In genomic region chr2:3598197-3598910, GRCh38 we compare ENCODE assay signal across 19 cellular contexts. TPM values are rescaled to one million over a fixed set of nuclear protein-coding genes. Genes with fewer than 3 reads are reported as not detected.
DNase-seq lines count a peak whose midpoint lies in the region; ATAC-seq, FAIRE-seq and TF ChIP-seq lines count a peak whose summit lies in the region.
"Had no signal": no experiment of that assay in that cellular context is flagged by ENCODE, and none has a peak within 500 bp of the region (broad histone marks: within the 10 kb centered on the region; RNA-seq: fewer than 3 reads in every experiment).

No MANE protein-coding gene starts in this region.

- DNase-seq in activated CD8-positive, alpha-beta memory T cell treated with anti-CD3 and anti-CD28 coated beads for 24 hours = peak; percentile 49
- DNase-seq in activated CD8-positive, alpha-beta memory T cell treated with anti-CD3 and anti-CD28 coated beads, Interleukin-2, amount 50 U/mL, for 4 hours = no peak
- peak; percentile 28 for DNase-seq in NCI-H69 (lab: John Stamatoyannopoulos, UW)
- no peak for DNase-seq in HepG2 (ENCODE audit: low spot score)
- DNase-seq in NCI-H128 (lab: John Stamatoyannopoulos, UW; ENCODE audit: unreplicated experiment) = no peak
- no peak for DNase-seq in immature natural killer cell
- DNase-seq: Caco-2, GF-D8, HFFc6, NCI-H1417 treated with DMSO at 0.1 percent for 48 hours, NCI-H2029, NCI-H524 treated with DMSO at 0.1 percent for 48 hours, PC-9 had no signal

- 30% methylated on average over 22 of the region's 22 CpGs for WGBS in HepG2 (ENCODE audit: low lambda C conversion rate)

- CTCF ChIA-PET in HepG2 (lab: Yijun Ruan, JAX; ENCODE audit: low intra/inter-chr PET ratio, low total read pairs) = no interaction called here

- peaks cover 29% of the 10 kb centered on the region for H3K4me1 Mint-ChIP-seq in stimulated activated memory B cell treated with anti-CD40 and anti-IgM and Interleukin-4, amounts not matched to agents 10 μg/mL and 1 μg/mL and 100 μg/mL, for 72 hours
- H3K4me1 Mint-ChIP-seq in immature natural killer cell = no peaks in the 10 kb centered on the region

- 0 out of 2 replicates have a peak overlapping the region, but pooled peaks have one; percentile 14 for H3K9ac ChIP-seq in HepG2 (ENCODE audit: insufficient read depth, low read depth, low read length)

- H3K79me2 ChIP-seq in HepG2 (ENCODE audit: insufficient read depth, low read length) = no peaks in the 10 kb centered on the region

- no peaks in the 10 kb centered on the region; a peak in 1 of 5 replicates for H3K27me3 ChIP-seq in HepG2 (ENCODE audit: control insufficient read depth in 1 of 2, insufficient read depth in 2 of 2, low read length in 2 of 2)

- H3K36me3 ChIP-seq in HepG2 (replicated peaks in 1 of 2; ENCODE audit: control insufficient read depth in 1 of 2, insufficient read depth in 2 of 2, low read length in 2 of 2) = no peaks in the 10 kb centered on the region

- FAIRE-seq in HepG2 (lab: Jason Lieb, UNC) = no peak
- FAIRE-seq: H1 had no signal

- TF ChIP-seq CTCF in HepG2 (CRISPR knock-in tag; IDR thresholded peaks at IDR 0.05) = no peak

- no peaks in the 10 kb centered on the region for H4K20me1 ChIP-seq in HepG2 (ENCODE audit: insufficient read depth, low read length)

- peak overlapping the region; percentile 48 for H3K27ac Mint-ChIP-seq in stimulated activated memory B cell treated with anti-CD40 and anti-IgM and Interleukin-4, amounts not matched to agents 10 μg/mL and 1 μg/mL and 100 μg/mL, for 72 hours
- no peak overlapping the region for H3K27ac Mint-ChIP-seq in immature natural killer cell
- H3K27ac Mint-ChIP-seq: HFFc6 had no signal

- intact Hi-C loops in HepG2 (cut with micrococcal nuclease; ENCODE audit: unreplicated experiment) = no loop called here

- in situ Hi-C loops in HepG2 (cut with HindIII; ENCODE audit: extremely low pct_ligation_motif_present, low pct_unique_long_range_greater_than_20kb) = no loop called here

- ATAC-seq in HepG2 (peak; percentile 43), HG03378 (IDR thresholded peaks at IDR 0.05; ENCODE audit: unreplicated experiment) (no peak)
- no peak for ATAC-seq in stimulated activated memory B cell treated with anti-CD40 and anti-IgM and Interleukin-4, amounts not matched to agents 10 μg/mL and 1 μg/mL and 100 μg/mL, for 72 hours

- no peak overlapping the region for H3K4me3 Mint-ChIP-seq in stimulated activated memory B cell treated with anti-CD40 and anti-IgM and Interleukin-4, amounts not matched to agents 10 μg/mL and 1 μg/mL and 100 μg/mL, for 72 hours
- no peak overlapping the region for H3K4me3 Mint-ChIP-seq in immature natural killer cell
- H3K4me3 Mint-ChIP-seq: HFFc6 had no signal

- POLR2A ChIA-PET in HepG2 (lab: Yijun Ruan, JAX) = interaction anchor here (2.0 kb wide), 1 partner anchor 15 kb away, joined by 7 read pairs; no protein-coding TSS in a partner anchor

- H3K4me3 ChIP-seq in HepG2 (replicated peaks in 1 of 3; ENCODE audit: insufficient read depth in 1 of 3, low read depth in 2 of 3, low read length in 3 of 3) = peak overlapping the region; percentile 2 to 53 (median 30); a peak in 4 of 6 replicates
- H3K4me3 ChIP-seq: PC-9, SK-N-MC had no signal

- no peak for TF ChIP-seq POLR2A in HepG2 (IDR thresholded peaks at IDR 0.05; ENCODE audit: insufficient read depth in 1 of 2, low read depth in 2 of 2, low read length in 2 of 2)

- TF ChIP-seq EP300 in HepG2 (IDR thresholded peaks at IDR 0.05; ENCODE audit: low read depth in 2 of 2, low read length in 2 of 2) (no peak), HepG2 (CRISPR knock-in tag; IDR thresholded peaks at IDR 0.05; ENCODE audit: borderline replicate concordance) (no peak)

- peaks cover 47% of the 10 kb centered on the region for H3K4me1 ChIP-seq in HepG2 (ENCODE audit: insufficient read depth, low read length)
- H3K4me1 ChIP-seq: Caco-2 had no signal

- peaks cover 8% of the 10 kb centered on the region for H3K36me3 Mint-ChIP-seq in stimulated activated memory B cell treated with anti-CD40 and anti-IgM and Interleukin-4, amounts not matched to agents 10 μg/mL and 1 μg/mL and 100 μg/mL, for 72 hours
- no peaks in the 10 kb centered on the region for H3K36me3 Mint-ChIP-seq in immature natural killer cell

- H3K9me3 ChIP-seq in HepG2 (ENCODE audit: low read length) = no peaks in the 10 kb centered on the region
- H3K9me3 ChIP-seq: Caco-2 had no signal

- H3K4me2 ChIP-seq in HepG2 (ENCODE audit: low read depth, low read length) = peak overlapping the region; percentile 65
- H3K4me2 ChIP-seq: PC-9 had no signal

- H3K27me3 Mint-ChIP-seq in stimulated activated memory B cell treated with anti-CD40 and anti-IgM and Interleukin-4, amounts not matched to agents 10 μg/mL and 1 μg/mL and 100 μg/mL, for 72 hours = peaks cover 21% of the 10 kb centered on the region
- H3K27me3 Mint-ChIP-seq in immature natural killer cell (ENCODE audit: low read depth in 3 of 3) = peaks cover 0 to 3% (median 2%) of the 10 kb centered on the region in 3 donors

- TF ChIP-seq RAD21 in HepG2 (CRISPR knock-in tag; IDR thresholded peaks at IDR 0.05) = no peak; the same call in 1 of the 2 replicates

- H3K9me3 Mint-ChIP-seq in stimulated activated memory B cell treated with anti-CD40 and anti-IgM and Interleukin-4, amounts not matched to agents 10 μg/mL and 1 μg/mL and 100 μg/mL, for 72 hours = no peaks in the 10 kb centered on the region
- peaks cover 0 to 2% (median 0%) of the 10 kb centered on the region in 6 donors for H3K9me3 Mint-ChIP-seq in immature natural killer cell
- H3K9me3 Mint-ChIP-seq: HFFc6 had no signal

- no peak overlapping the region for H3K27ac ChIP-seq in HepG2 (ENCODE audit: extremely low read length, insufficient read depth, low read length)
- H3K27ac ChIP-seq: PC-9, SK-N-MC had no signal

- BruUV-seq in HepG2 (replicated peaks; lab: Mats Ljungman, UMichigan) = no TSS peak

- peak overlapping the region; percentile 7 for H2AFZ ChIP-seq in HepG2 (ENCODE audit: low read length)
- H2AFZ ChIP-seq: PC-9 had no signal

RNA-seq across cellular contexts. Expression of gene COLEC11, which starts 3.4 kb away (rescaled TPM):
- 2.5 and 3.0 TPM in 2 replicates for total RNA-seq in HepG2 (2016; rRNA removed; fragmentation: Illumina TruSeq; extraction: Trizol)
- 1.2 and 1.9 TPM in 2 replicates for total RNA-seq in HepG2 (2016; cell fraction: cytosol; rRNA removed; fragmentation: Illumina TruSeq; extraction: Trizol; ENCODE audit: low read depth)
- total RNA-seq in HepG2 (2016; cell fraction: insoluble cytoplasmic fraction; rRNA removed; fragmentation: Illumina TruSeq; extraction: Trizol) = 2.5 and 3.0 TPM in 2 replicates
- 2.2 and 2.3 TPM in 2 replicates for total RNA-seq in HepG2 (2016; cell fraction: membrane; rRNA removed; fragmentation: Illumina TruSeq; extraction: Trizol)
- total RNA-seq in HepG2 (2016; cell fraction: nucleus; rRNA removed; fragmentation: Illumina TruSeq; extraction: Trizol) = 2.7 and 3.4 TPM in 2 replicates
- polyA plus RNA-seq in HepG2 (2011; rRNA removed) (1.5 and 2.6 TPM in 2 replicates), immature natural killer cell (not detected)
- 2.8 TPM in 2 replicates for polyA plus RNA-seq in HepG2 (2011; cell fraction: cytosol; rRNA removed)
- polyA plus RNA-seq in HepG2 (2011; cell fraction: nucleus; rRNA removed) = 4.0 and 4.6 TPM in 2 replicates
- polyA plus RNA-seq in HepG2 (2012) = 1.6 and 1.9 TPM in 2 replicates
- polyA plus RNA-seq in HepG2 (2016; cell fraction: cytosol; fragmentation: Illumina TruSeq; extraction: Trizol; ENCODE audit: low read depth) = 0.71 and 0.78 TPM in 2 replicates
- 2.0 and 3.6 TPM in 2 replicates for polyA plus RNA-seq in HepG2 (2016; cell fraction: insoluble cytoplasmic fraction; fragmentation: Illumina TruSeq; extraction: Trizol; ENCODE audit: low read depth)
- 1.5 TPM in 2 replicates for polyA plus RNA-seq in HepG2 (2016; cell fraction: membrane; fragmentation: Illumina TruSeq; extraction: Trizol; ENCODE audit: low read depth)
- 5.0 and 5.6 TPM in 2 replicates for polyA plus RNA-seq in HepG2 (2016; cell fraction: nucleus; fragmentation: Illumina TruSeq; extraction: Trizol; ENCODE audit: insufficient read depth, low read depth)
- polyA minus RNA-seq in HepG2 (2011; rRNA and poly(A)+ RNA removed; ENCODE audit: low replicate concordance) = 1.8 TPM in 1 of 2 replicates, not detected in the other
- 0.69 and 1.3 TPM in 2 replicates for polyA minus RNA-seq in HepG2 (2011; cell fraction: cytosol; rRNA and poly(A)+ RNA removed)
- polyA minus RNA-seq in HepG2 (2011; cell fraction: nucleus; rRNA and poly(A)+ RNA removed) = 2.6 and 2.8 TPM in 2 replicates
- total RNA-seq: Caco-2, HFFc6, LHCN-M2 had no signal

RNA-seq across cellular contexts. Expression of gene RPS7, which starts 23.3 kb away (rescaled TPM):
- total RNA-seq in HepG2 (2016; rRNA removed; fragmentation: Illumina TruSeq; extraction: Trizol) = 3,686 and 4,415 TPM in 2 replicates
- total RNA-seq in HepG2 (2016; cell fraction: cytosol; rRNA removed; fragmentation: Illumina TruSeq; extraction: Trizol; ENCODE audit: low read depth) = 5,456 and 6,100 TPM in 2 replicates
- 3,753 and 4,559 TPM in 2 replicates for total RNA-seq in HepG2 (2016; cell fraction: insoluble cytoplasmic fraction; rRNA removed; fragmentation: Illumina TruSeq; extraction: Trizol)
- 7,013 and 7,026 TPM in 2 replicates for total RNA-seq in HepG2 (2016; cell fraction: membrane; rRNA removed; fragmentation: Illumina TruSeq; extraction: Trizol)
- 1,357 and 1,550 TPM in 2 replicates for total RNA-seq in HepG2 (2016; cell fraction: nucleus; rRNA removed; fragmentation: Illumina TruSeq; extraction: Trizol)
- polyA plus RNA-seq in HepG2 (2011; rRNA removed) (3,283 and 4,040 TPM in 2 replicates), immature natural killer cell (1,000 to 10,000 TPM in 1 of 3 donors, 100 to 1,000 TPM in 2; 479 to 1,432 (median 642) TPM)
- polyA plus RNA-seq in HepG2 (2011; cell fraction: cytosol; rRNA removed) = 3,092 and 3,668 TPM in 2 replicates
- 687 and 772 TPM in 2 replicates for polyA plus RNA-seq in HepG2 (2011; cell fraction: nucleus; rRNA removed)
- 3,723 and 4,459 TPM in 2 replicates for polyA plus RNA-seq in HepG2 (2012)
- polyA plus RNA-seq in HepG2 (2016; cell fraction: cytosol; fragmentation: Illumina TruSeq; extraction: Trizol; ENCODE audit: low read depth) = 5,030 and 5,352 TPM in 2 replicates
- 4,110 and 4,812 TPM in 2 replicates for polyA plus RNA-seq in HepG2 (2016; cell fraction: insoluble cytoplasmic fraction; fragmentation: Illumina TruSeq; extraction: Trizol; ENCODE audit: low read depth)
- polyA plus RNA-seq in HepG2 (2016; cell fraction: membrane; fragmentation: Illumina TruSeq; extraction: Trizol; ENCODE audit: low read depth) = 6,339 and 6,476 TPM in 2 replicates
- 2,377 and 2,486 TPM in 2 replicates for polyA plus RNA-seq in HepG2 (2016; cell fraction: nucleus; fragmentation: Illumina TruSeq; extraction: Trizol; ENCODE audit: insufficient read depth, low read depth)
- 217 and 248 TPM in 2 replicates for polyA minus RNA-seq in HepG2 (2011; rRNA and poly(A)+ RNA removed; ENCODE audit: low replicate concordance)
- 598 and 688 TPM in 2 replicates for polyA minus RNA-seq in HepG2 (2011; cell fraction: cytosol; rRNA and poly(A)+ RNA removed)
- 243 and 285 TPM in 2 replicates for polyA minus RNA-seq in HepG2 (2011; cell fraction: nucleus; rRNA and poly(A)+ RNA removed)

RNA-seq across cellular contexts. Expression of gene RNASEH1, which starts 40.2 kb away (rescaled TPM):
- 57.2 and 57.4 TPM in 2 replicates for total RNA-seq in HepG2 (2016; rRNA removed; fragmentation: Illumina TruSeq; extraction: Trizol)
- 73.8 and 75.1 TPM in 2 replicates for total RNA-seq in HepG2 (2016; cell fraction: cytosol; rRNA removed; fragmentation: Illumina TruSeq; extraction: Trizol; ENCODE audit: low read depth)
- 56.9 and 57.3 TPM in 2 replicates for total RNA-seq in HepG2 (2016; cell fraction: insoluble cytoplasmic fraction; rRNA removed; fragmentation: Illumina TruSeq; extraction: Trizol)
- total RNA-seq in HepG2 (2016; cell fraction: membrane; rRNA removed; fragmentation: Illumina TruSeq; extraction: Trizol) = 90.4 and 92.3 TPM in 2 replicates
- 37.2 and 39.3 TPM in 2 replicates for total RNA-seq in HepG2 (2016; cell fraction: nucleus; rRNA removed; fragmentation: Illumina TruSeq; extraction: Trizol)
- polyA plus RNA-seq in HepG2 (2011; rRNA removed) (12.7 and 14.5 TPM in 2 replicates), immature natural killer cell (10 to 100 TPM; 26.6 to 43.2 (median 41.6) TPM)
- 12.8 and 14.0 TPM in 2 replicates for polyA plus RNA-seq in HepG2 (2011; cell fraction: cytosol; rRNA removed)
- 10.4 and 11.6 TPM in 2 replicates for polyA plus RNA-seq in HepG2 (2011; cell fraction: nucleus; rRNA removed)
- 21.0 and 21.2 TPM in 2 replicates for polyA plus RNA-seq in HepG2 (2012)
- 75.3 and 82.0 TPM in 2 replicates for polyA plus RNA-seq in HepG2 (2016; cell fraction: cytosol; fragmentation: Illumina TruSeq; extraction: Trizol; ENCODE audit: low read depth)
- 46.3 and 47.8 TPM in 2 replicates for polyA plus RNA-seq in HepG2 (2016; cell fraction: insoluble cytoplasmic fraction; fragmentation: Illumina TruSeq; extraction: Trizol; ENCODE audit: low read depth)
- 68.9 and 69.5 TPM in 2 replicates for polyA plus RNA-seq in HepG2 (2016; cell fraction: membrane; fragmentation: Illumina TruSeq; extraction: Trizol; ENCODE audit: low read depth)
- 43.7 and 45.2 TPM in 2 replicates for polyA plus RNA-seq in HepG2 (2016; cell fraction: nucleus; fragmentation: Illumina TruSeq; extraction: Trizol; ENCODE audit: insufficient read depth, low read depth)
- 10.4 and 15.6 TPM in 2 replicates for polyA minus RNA-seq in HepG2 (2011; rRNA and poly(A)+ RNA removed; ENCODE audit: low replicate concordance)
- polyA minus RNA-seq in HepG2 (2011; cell fraction: cytosol; rRNA and poly(A)+ RNA removed) = 11.1 and 12.0 TPM in 2 replicates
- 17.3 and 19.1 TPM in 2 replicates for polyA minus RNA-seq in HepG2 (2011; cell fraction: nucleus; rRNA and poly(A)+ RNA removed)

RNA-seq across cellular contexts. Expression of gene ALLC, which starts 59.6 kb away (rescaled TPM):
- total RNA-seq in HepG2 (2016; rRNA removed; fragmentation: Illumina TruSeq; extraction: Trizol) = 0.11 TPM in 1 of 2 replicates, not detected in the other
- total RNA-seq in HepG2 (2016; cell fraction: cytosol; rRNA removed; fragmentation: Illumina TruSeq; extraction: Trizol; ENCODE audit: low read depth) = 0.20 TPM in 1 of 2 replicates, not detected in the other
- total RNA-seq in HepG2 (2016; cell fraction: insoluble cytoplasmic fraction; rRNA removed; fragmentation: Illumina TruSeq; extraction: Trizol) = 0.19 TPM in 1 of 2 replicates, not detected in the other
- total RNA-seq in HepG2 (2016; cell fraction: membrane; rRNA removed; fragmentation: Illumina TruSeq; extraction: Trizol) = 0.14 TPM in 1 of 2 replicates, not detected in the other
- total RNA-seq in HepG2 (2016; cell fraction: nucleus; rRNA removed; fragmentation: Illumina TruSeq; extraction: Trizol) = 0.25 and 0.43 TPM in 2 replicates
- polyA plus RNA-seq in HepG2 (2011; rRNA removed) = 0.04 and 0.08 TPM in 2 replicates
- 0.03 TPM in 1 of 2 replicates, not detected in the other for polyA plus RNA-seq in HepG2 (2011; cell fraction: cytosol; rRNA removed)
- polyA plus RNA-seq in HepG2 (2011; cell fraction: nucleus; rRNA removed) = 0.07 and 0.16 TPM in 2 replicates
- polyA plus RNA-seq in HepG2 (2012) = not detected in 2 replicates
- not detected in 2 replicates for polyA plus RNA-seq in HepG2 (2016; cell fraction: cytosol; fragmentation: Illumina TruSeq; extraction: Trizol; ENCODE audit: low read depth)
- 0.25 TPM in 1 of 2 replicates, not detected in the other for polyA plus RNA-seq in HepG2 (2016; cell fraction: insoluble cytoplasmic fraction; fragmentation: Illumina TruSeq; extraction: Trizol; ENCODE audit: low read depth)
- polyA plus RNA-seq in HepG2 (2016; cell fraction: membrane; fragmentation: Illumina TruSeq; extraction: Trizol; ENCODE audit: low read depth) = 0.08 TPM in 1 of 2 replicates, not detected in the other
- polyA plus RNA-seq in HepG2 (2016; cell fraction: nucleus; fragmentation: Illumina TruSeq; extraction: Trizol; ENCODE audit: insufficient read depth, low read depth) = 0.92 and 1.3 TPM in 2 replicates
- polyA minus RNA-seq in HepG2 (2011; rRNA and poly(A)+ RNA removed; ENCODE audit: low replicate concordance) = not detected in 2 replicates
- not detected in 2 replicates for polyA minus RNA-seq in HepG2 (2011; cell fraction: cytosol; rRNA and poly(A)+ RNA removed)
- 0.39 TPM in 1 of 2 replicates, not detected in the other for polyA minus RNA-seq in HepG2 (2011; cell fraction: nucleus; rRNA and poly(A)+ RNA removed)
- not detected for polyA plus RNA-seq in immature natural killer cell
- total RNA-seq: A673, Caco-2, H1, HFFc6, LHCN-M2, PC-9 had no signal
- polyA plus RNA-seq: H1 had no signal

Comparison
In these comparisons a context has a peak if more than half of its experiments do, and no peak if none do; other contexts are left out.
1. DNase-seq: peak in activated CD8-positive, alpha-beta memory T cell treated with anti-CD3 and anti-CD28 coated beads for 24 hours (single experiment) and NCI-H69 (single experiment); none in activated CD8-positive, alpha-beta memory T cell treated with anti-CD3 and anti-CD28 coated beads, Interleukin-2, amount 50 U/mL, for 4 hours (single experiment), HepG2 (single experiment), NCI-H128 (single experiment) and immature natural killer cell (0 of 3).